ENCODE assay signal across 1 cellular context in the genomic region with DNA sequence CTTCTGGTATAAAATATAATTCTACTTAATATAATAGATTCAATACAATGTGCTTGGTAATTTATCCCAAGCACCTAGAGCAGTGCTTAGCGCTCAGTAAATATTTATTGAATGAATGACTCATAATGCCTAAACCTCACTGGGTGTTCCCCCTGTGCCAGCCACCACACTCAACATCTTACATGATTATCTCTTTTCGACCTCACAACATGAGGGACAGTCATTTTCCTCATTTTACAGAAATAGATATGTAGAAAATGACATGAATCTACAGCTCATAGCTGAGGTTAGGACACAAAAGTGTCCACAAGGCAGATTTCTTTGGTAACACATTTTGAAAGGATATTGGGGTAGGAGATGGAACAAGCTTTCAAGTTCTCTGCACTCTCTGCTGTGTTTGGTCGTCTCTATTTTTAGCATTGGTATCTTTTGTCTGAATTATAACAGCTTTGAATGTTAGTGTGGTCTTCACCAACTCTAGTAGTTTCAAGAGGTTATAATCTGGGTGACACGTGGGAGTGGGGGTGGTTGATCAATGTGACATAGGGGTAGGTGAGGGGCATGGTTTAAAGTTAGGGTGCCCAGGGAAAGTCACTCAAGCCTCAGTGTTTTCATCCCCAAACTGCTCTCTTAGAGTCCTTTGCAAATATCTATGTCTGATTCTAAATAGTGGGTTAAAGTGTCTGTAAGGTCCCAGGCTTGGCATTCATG.
TF ChIP-seq lines count a peak whose summit lies in the region.

No MANE protein-coding gene starts in this region.

TF ChIP-seq in GM12878, 131 proteins besides CTCF, POLR2A, EP300 and RAD21 (continued from another document):
- TF ChIP-seq, protein P1, sequence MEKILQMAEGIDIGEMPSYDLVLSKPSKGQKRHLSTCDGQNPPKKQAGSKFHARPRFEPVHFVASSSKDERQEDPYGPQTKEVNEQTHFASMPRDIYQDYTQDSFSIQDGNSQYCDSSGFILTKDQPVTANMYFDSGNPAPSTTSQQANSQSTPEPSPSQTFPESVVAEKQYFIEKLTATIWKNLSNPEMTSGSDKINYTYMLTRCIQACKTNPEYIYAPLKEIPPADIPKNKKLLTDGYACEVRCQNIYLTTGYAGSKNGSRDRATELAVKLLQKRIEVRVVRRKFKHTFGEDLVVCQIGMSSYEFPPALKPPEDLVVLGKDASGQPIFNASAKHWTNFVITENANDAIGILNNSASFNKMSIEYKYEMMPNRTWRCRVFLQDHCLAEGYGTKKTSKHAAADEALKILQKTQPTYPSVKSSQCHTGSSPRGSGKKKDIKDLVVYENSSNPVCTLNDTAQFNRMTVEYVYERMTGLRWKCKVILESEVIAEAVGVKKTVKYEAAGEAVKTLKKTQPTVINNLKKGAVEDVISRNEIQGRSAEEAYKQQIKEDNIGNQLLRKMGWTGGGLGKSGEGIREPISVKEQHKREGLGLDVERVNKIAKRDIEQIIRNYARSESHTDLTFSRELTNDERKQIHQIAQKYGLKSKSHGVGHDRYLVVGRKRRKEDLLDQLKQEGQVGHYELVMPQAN (conservative IDR thresholded peaks at IDR 0.05) = no peak
- TF ChIP-seq SMARCA5 (IDR thresholded peaks at IDR 0.05) (no peak), IRF5 (IDR thresholded peaks at IDR 0.05; ENCODE audit: borderline replicate concordance) (no peak), KLF5 (IDR thresholded peaks at IDR 0.05; ENCODE audit: partially characterized antibody) (peak; percentile 21), E2F8 (IDR thresholded peaks at IDR 0.05; ENCODE audit: low read depth, partially characterized antibody) (no peak), NR2C1 (IDR thresholded peaks at IDR 0.05) (no peak), MLLT1 (IDR thresholded peaks at IDR 0.05) (no peak), CBFB (IDR thresholded peaks at IDR 0.05; ENCODE audit: low read depth) (peak; percentile 43; the same call in 1 of the 2 replicates), ATF7 (IDR thresholded peaks at IDR 0.05; ENCODE audit: low read depth) (peak; percentile 52; the same call in 1 of the 2 replicates), EZH2 (IDR thresholded peaks at IDR 0.05; ENCODE audit: borderline replicate concordance, control insufficient read depth, low read depth, low read length) (no peak), TARDBP (IDR thresholded peaks at IDR 0.05; ENCODE audit: borderline replicate concordance) (no peak), IRF3 (IDR thresholded peaks at IDR 0.05) (no peak), TBL1XR1 (IDR thresholded peaks at IDR 0.05; ENCODE audit: low read depth, low read length) (no peak), ZNF384 (IDR thresholded peaks at IDR 0.05; ENCODE audit: borderline replicate concordance, low read depth, low read length) (no peak), ZNF207 (IDR thresholded peaks at IDR 0.05; ENCODE audit: borderline replicate concordance) (no peak), RELB (IDR thresholded peaks at IDR 0.05; ENCODE audit: low read depth) (peak; percentile 46; the same call in 1 of the 2 replicates), TAF1 (IDR thresholded peaks at IDR 0.05; ENCODE audit: borderline replicate concordance, low read depth, low read length) (no peak), CHD4 (IDR thresholded peaks at IDR 0.05) (no peak), POLR2AphosphoS5 (IDR thresholded peaks at IDR 0.05; ENCODE audit: low read length) (no peak), TCF7 (IDR thresholded peaks at IDR 0.05; ENCODE audit: borderline replicate concordance) (no peak)
